In the genomic region with DNA sequence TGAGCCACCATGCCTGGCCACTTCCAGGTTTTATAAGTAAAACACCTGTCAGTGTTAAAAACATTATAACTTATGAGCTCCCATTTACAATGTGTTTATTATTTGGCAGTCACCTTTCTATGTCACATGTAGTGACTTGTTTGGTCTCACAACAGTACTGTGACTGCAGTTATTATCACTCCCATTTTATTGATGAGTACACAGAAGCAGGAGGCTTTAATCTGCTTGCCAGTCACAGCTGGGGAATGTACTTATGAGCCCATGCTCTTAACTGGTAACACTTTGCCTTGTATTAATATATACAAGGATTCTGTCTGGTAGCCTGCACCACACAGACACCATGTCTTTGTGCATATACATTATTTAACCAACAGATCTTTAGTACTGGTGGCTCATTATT, we compare ENCODE assay signal across 23 cellular contexts.
"Had no signal": no experiment of that assay in that cellular context is flagged by ENCODE, and none has a peak within 500 bp of the region (broad histone marks: within the 10 kb centered on the region; RNA-seq: fewer than 3 reads in every experiment).

No MANE protein-coding gene starts in this region.

- H3K27me3 ChIP-seq: dorsolateral prefrontal cortex, esophagus squamous epithelium, hepatocyte, neutrophil, spleen, tibial artery, upper lobe of left lung, vagina had no signal

- ATAC-seq: left cardiac atrium; left ventricle myocardium superior; naive thymus-derived CD8-positive, alpha-beta T cell; sciatic nerve; stimulated activated memory B cell treated with anti-CD40 and anti-IgM and Interleukin-4, amounts not matched to agents 10 μg/mL and 1 μg/mL and 100 μg/mL, for 72 hours had no signal

- H3K36me3 ChIP-seq: esophagus squamous epithelium, neutrophil, spleen, tibial artery, upper lobe of left lung, vagina had no signal

- H3K4me1 ChIP-seq: esophagus squamous epithelium, tibial artery, upper lobe of left lung, vagina had no signal

- H3K4me2 ChIP-seq: hepatocyte had no signal

- DNase-seq: cortex of kidney; dorsolateral prefrontal cortex; effector CD8-positive, alpha-beta T cell; esophagus squamous epithelium; foreskin fibroblast; kidney; left cardiac atrium; left ventricle myocardium superior; mesendoderm; naive thymus-derived CD8-positive, alpha-beta T cell; posterior cingulate gyrus; spleen; stimulated activated CD4-positive, alpha-beta T cell treated with anti-CD3 and anti-CD28 coated beads, Interleukin-15, amount 100 ng/mL, for 24 hours; stimulated activated CD4-positive, alpha-beta T cell treated with anti-CD3 and anti-CD28 coated beads, Interleukin-1b, Interleukin-23, amount 100 ng/mL, for 48 hours; stimulated activated CD4-positive, alpha-beta T cell treated with anti-CD3 and anti-CD28 coated beads, Interleukin-4, amount 100 ng/mL, for 24 hours; tibial artery had no signal

- H3K9me3 ChIP-seq: esophagus squamous epithelium, neutrophil, spleen, tibial artery, upper lobe of left lung, vagina had no signal

- H3K4me3 ChIP-seq: dorsolateral prefrontal cortex, esophagus squamous epithelium, hepatocyte, lung, spleen, tibial artery, upper lobe of left lung, vagina had no signal

- H2AFZ ChIP-seq: hepatocyte had no signal

- H3K79me2 ChIP-seq: hepatocyte had no signal

- H3K27ac ChIP-seq: dorsolateral prefrontal cortex, esophagus squamous epithelium, hepatocyte, neutrophil, spleen, tibial artery, upper lobe of left lung, vagina had no signal
